In the genomic region with DNA sequence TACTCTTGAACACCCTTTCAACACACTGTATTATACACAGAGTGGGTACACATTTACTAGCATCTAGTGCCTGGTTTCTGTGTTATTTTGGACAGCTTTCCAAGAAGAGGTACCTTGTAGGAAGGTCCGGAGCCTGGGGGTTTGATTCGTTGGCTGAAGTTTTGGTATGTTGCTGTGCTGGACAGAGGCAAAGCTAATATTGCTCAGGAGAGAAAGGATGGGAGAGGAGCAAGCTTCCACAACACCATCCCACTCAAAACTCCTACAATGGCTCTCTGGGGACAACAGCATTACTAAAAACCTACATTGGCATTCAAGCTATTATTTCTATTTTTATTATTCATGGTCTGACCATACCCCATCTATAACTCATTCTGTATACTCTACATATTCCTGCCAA, we compare ENCODE assay signal across 1 cellular context.
TF ChIP-seq lines count a peak whose summit lies in the region.

No MANE protein-coding gene starts in this region.

TF ChIP-seq in HCT116, 20 proteins besides CTCF, POLR2A, EP300 and RAD21 (continued from another document):
- TF ChIP-seq, protein P1, sequence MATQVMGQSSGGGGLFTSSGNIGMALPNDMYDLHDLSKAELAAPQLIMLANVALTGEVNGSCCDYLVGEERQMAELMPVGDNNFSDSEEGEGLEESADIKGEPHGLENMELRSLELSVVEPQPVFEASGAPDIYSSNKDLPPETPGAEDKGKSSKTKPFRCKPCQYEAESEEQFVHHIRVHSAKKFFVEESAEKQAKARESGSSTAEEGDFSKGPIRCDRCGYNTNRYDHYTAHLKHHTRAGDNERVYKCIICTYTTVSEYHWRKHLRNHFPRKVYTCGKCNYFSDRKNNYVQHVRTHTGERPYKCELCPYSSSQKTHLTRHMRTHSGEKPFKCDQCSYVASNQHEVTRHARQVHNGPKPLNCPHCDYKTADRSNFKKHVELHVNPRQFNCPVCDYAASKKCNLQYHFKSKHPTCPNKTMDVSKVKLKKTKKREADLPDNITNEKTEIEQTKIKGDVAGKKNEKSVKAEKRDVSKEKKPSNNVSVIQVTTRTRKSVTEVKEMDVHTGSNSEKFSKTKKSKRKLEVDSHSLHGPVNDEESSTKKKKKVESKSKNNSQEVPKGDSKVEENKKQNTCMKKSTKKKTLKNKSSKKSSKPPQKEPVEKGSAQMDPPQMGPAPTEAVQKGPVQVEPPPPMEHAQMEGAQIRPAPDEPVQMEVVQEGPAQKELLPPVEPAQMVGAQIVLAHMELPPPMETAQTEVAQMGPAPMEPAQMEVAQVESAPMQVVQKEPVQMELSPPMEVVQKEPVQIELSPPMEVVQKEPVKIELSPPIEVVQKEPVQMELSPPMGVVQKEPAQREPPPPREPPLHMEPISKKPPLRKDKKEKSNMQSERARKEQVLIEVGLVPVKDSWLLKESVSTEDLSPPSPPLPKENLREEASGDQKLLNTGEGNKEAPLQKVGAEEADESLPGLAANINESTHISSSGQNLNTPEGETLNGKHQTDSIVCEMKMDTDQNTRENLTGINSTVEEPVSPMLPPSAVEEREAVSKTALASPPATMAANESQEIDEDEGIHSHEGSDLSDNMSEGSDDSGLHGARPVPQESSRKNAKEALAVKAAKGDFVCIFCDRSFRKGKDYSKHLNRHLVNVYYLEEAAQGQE (IDR thresholded peaks at IDR 0.05; ENCODE audit: low read depth), result peak; percentile 39
TF ChIP-seq in HCT116: peak in this region for 1.
